ENCODE assay signal across 26 cellular contexts in the genomic region with DNA sequence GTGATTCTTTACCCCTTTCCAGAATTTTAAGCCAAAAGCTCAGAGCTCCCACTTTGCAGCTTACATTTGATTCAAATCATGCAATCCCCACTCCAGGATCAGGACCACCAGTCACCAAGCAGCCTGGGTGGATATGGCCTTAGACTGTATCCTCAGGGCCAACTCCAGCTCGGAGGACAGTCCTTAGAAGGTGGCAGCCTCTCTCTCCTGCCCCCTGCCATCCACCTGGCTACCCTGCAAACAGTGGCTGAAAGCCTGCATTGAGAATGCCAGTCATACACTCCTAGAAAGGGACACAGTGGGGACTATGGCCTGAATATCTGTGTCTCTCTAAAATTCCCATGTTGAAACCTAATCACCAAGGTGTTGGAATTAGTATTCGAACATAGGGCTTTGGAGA. TPM values are rescaled to one million over a fixed set of nuclear protein-coding genes. Genes with fewer than 3 reads are reported as not detected.
"Had no signal": no experiment of that assay in that cellular context is flagged by ENCODE, and none has a peak within 500 bp of the region (broad histone marks: within the 10 kb centered on the region; RNA-seq: fewer than 3 reads in every experiment).

No MANE protein-coding gene starts in this region.

- H3K27ac Mint-ChIP-seq: activated CD8-positive, alpha-beta T cell treated with anti-CD3 and anti-CD28 coated beads for 36 hours; activated naive CD4-positive, alpha-beta T cell treated with anti-CD3 and anti-CD28 coated beads for 36 hours; nephron progenitor cell had no signal

- DNase-seq: activated CD4-positive, alpha-beta T cell treated with anti-CD3 and anti-CD28 coated beads for 48 hours; activated CD4-positive, CD25-positive, alpha-beta regulatory T cell; activated CD8-positive, alpha-beta T cell treated with anti-CD3 and anti-CD28 coated beads for 36 hours; activated naive CD4-positive, alpha-beta T cell treated with anti-CD3 and anti-CD28 coated beads for 36 hours; activated T-cell treated with anti-CD3 and anti-CD28 coated beads, Interleukin-2, amount 50 U/mL, for 4 hours; body of pancreas; caudate nucleus; foreskin melanocyte; glutamatergic neuron; hypothalamus; kidney; midbrain; nephron progenitor cell; occipital lobe; right cardiac atrium; stimulated activated CD4-positive, alpha-beta T cell treated with anti-CD3 and anti-CD28 coated beads, Interleukin-2, amount 100 ng/mL, for 48 hours; stimulated activated naive CD8-positive, alpha-beta T cell treated with anti-CD3 and anti-CD28 coated beads, Interleukin-15, amount 100 ng/mL, for 72 hours; T-helper 9 cell; transverse colon; uterus had no signal

- H3K4me1 ChIP-seq: prostate gland, suprapubic skin, uterus had no signal

- FAIRE-seq: colon, kidney had no signal

- H3K4me3 ChIP-seq: body of pancreas, lung, prostate gland, skin epidermis, suprapubic skin, transverse colon, uterus had no signal

- H3K4me1 Mint-ChIP-seq: stimulated activated naive CD8-positive, alpha-beta T cell treated with anti-CD3 and anti-CD28 coated beads, Interleukin-15, amount 100 ng/mL, for 72 hours had no signal

- H3K27ac ChIP-seq: body of pancreas, prostate gland, skin epidermis, suprapubic skin, transverse colon, uterus had no signal

- H3K27me3 ChIP-seq: body of pancreas, uterus had no signal

- H3K9me3 Mint-ChIP-seq: activated CD8-positive, alpha-beta T cell treated with anti-CD3 and anti-CD28 coated beads for 36 hours; activated naive CD4-positive, alpha-beta T cell treated with anti-CD3 and anti-CD28 coated beads for 36 hours; activated T-cell treated with anti-CD3 and anti-CD28 coated beads, Interleukin-2, amount 50 U/mL, for 4 hours; stimulated activated naive CD8-positive, alpha-beta T cell treated with anti-CD3 and anti-CD28 coated beads, Interleukin-15, amount 100 ng/mL, for 72 hours had no signal

- H3K36me3 ChIP-seq: prostate gland, suprapubic skin, transverse colon, uterus had no signal

- ATAC-seq: activated CD8-positive, alpha-beta T cell treated with anti-CD3 and anti-CD28 coated beads for 36 hours; activated T-cell treated with anti-CD3 and anti-CD28 coated beads, Interleukin-2, amount 50 U/mL, for 4 hours; body of pancreas; left lobe of liver; right cardiac atrium; stimulated activated naive CD8-positive, alpha-beta T cell treated with anti-CD3 and anti-CD28 coated beads, Interleukin-15, amount 100 ng/mL, for 72 hours had no signal

- H3K4me3 Mint-ChIP-seq: activated CD8-positive, alpha-beta T cell treated with anti-CD3 and anti-CD28 coated beads for 36 hours; activated naive CD4-positive, alpha-beta T cell treated with anti-CD3 and anti-CD28 coated beads for 36 hours; activated T-cell treated with anti-CD3 and anti-CD28 coated beads, Interleukin-2, amount 50 U/mL, for 4 hours; nephron progenitor cell; stimulated activated naive CD8-positive, alpha-beta T cell treated with anti-CD3 and anti-CD28 coated beads, Interleukin-15, amount 100 ng/mL, for 72 hours had no signal

RNA-seq across cellular contexts. Expression of gene KCNMA1, which starts 50.0 kb away (rescaled TPM):
- total RNA-seq: activated naive CD4-positive, alpha-beta T cell treated with anti-CD3 and anti-CD28 coated beads for 36 hours had no signal
